18 cellular contexts compared by ENCODE assay signal in genomic region chr17:64398330-64398729, GRCh38. TPM values are rescaled to one million over a fixed set of nuclear protein-coding genes. Genes with fewer than 3 reads are reported as not detected.
DNase-seq lines count a peak whose midpoint lies in the region; ATAC-seq and TF ChIP-seq lines count a peak whose summit lies in the region.
"Had no signal": no experiment of that assay in that cellular context is flagged by ENCODE, and none has a peak within 500 bp of the region (broad histone marks: within the 10 kb centered on the region; RNA-seq: fewer than 3 reads in every experiment).

No MANE protein-coding gene starts in this region.

- DNase-seq in activated CD4-positive, alpha-beta T cell treated with anti-CD3 and anti-CD28 coated beads, Interleukin-2, amount 10 ng/mL, durations not matched to agents 24 days and 14 days: no peak
- DNase-seq in activated CD4-positive, alpha-beta T cell treated with anti-CD3 and anti-CD28 coated beads for 48 hours: no peak
- no peak for DNase-seq in HCT116 (ENCODE audit: low read depth, low spot score)
- no peak for DNase-seq in activated naive CD8-positive, alpha-beta T cell treated with anti-CD3 and anti-CD28 coated beads for 36 hours
- no peak for DNase-seq in nephron progenitor cell
- no peak for DNase-seq in MCF 10A (ENCODE audit: unreplicated experiment)
- DNase-seq in NCI-H774 (lab: John Stamatoyannopoulos, UW): no peak
- DNase-seq in AML-193 (lab: John Stamatoyannopoulos, UW): no peak
- DNase-seq: CD4-positive, alpha-beta memory T cell; effector memory CD4-positive, alpha-beta T cell; mammary epithelial cell; MG63; NCI-H187; NCI-H345; psoas muscle had no signal

- H3K4me1 Mint-ChIP-seq in activated CD4-positive, alpha-beta T cell treated with anti-CD3 and anti-CD28 coated beads, Interleukin-2, amount 10 ng/mL, durations not matched to agents 24 days and 14 days: peaks cover 33% of the 10 kb centered on the region
- peaks cover 59% of the 10 kb centered on the region for H3K4me1 Mint-ChIP-seq in activated naive CD8-positive, alpha-beta T cell treated with anti-CD3 and anti-CD28 coated beads for 36 hours
- peaks cover 6% of the 10 kb centered on the region for H3K4me1 Mint-ChIP-seq in nephron progenitor cell
- H3K4me1 Mint-ChIP-seq in MCF 10A (ENCODE audit: insufficient read depth, unreplicated experiment): peaks cover 5% of the 10 kb centered on the region

- no peaks in the 10 kb centered on the region for H3K79me2 ChIP-seq in HCT116 (ENCODE audit: insufficient read depth, low read length)

- no peak for TF ChIP-seq RAD21 in HCT116 (IDR thresholded peaks at IDR 0.05; ENCODE audit: low read depth)

- CTCF ChIA-PET in HCT116 (lab: Charles Lee) (interaction anchor here (1.0 to 1.1 kb wide), 2 partner anchors 20 to 77 kb away, joined by 3 read pairs; no protein-coding TSS in a partner anchor), MCF 10A (lab: Yijun Ruan, JAX) (interaction anchor here (0.5 to 1.3 kb wide), 4 partner anchors 21 to 92 kb away, joined by 3 to 4 read pairs (median 3); no protein-coding TSS in a partner anchor)

- H3K27me3 Mint-ChIP-seq in activated CD4-positive, alpha-beta T cell treated with anti-CD3 and anti-CD28 coated beads, Interleukin-2, amount 10 ng/mL, durations not matched to agents 24 days and 14 days: no peaks in the 10 kb centered on the region
- H3K27me3 Mint-ChIP-seq in activated naive CD8-positive, alpha-beta T cell treated with anti-CD3 and anti-CD28 coated beads for 36 hours: no peaks in the 10 kb centered on the region
- H3K27me3 Mint-ChIP-seq in nephron progenitor cell (ENCODE audit: low read depth, poor library complexity): peaks cover 2% of the 10 kb centered on the region
- H3K27me3 Mint-ChIP-seq in MCF 10A (ENCODE audit: insufficient read depth, unreplicated experiment): no peaks in the 10 kb centered on the region

- H3K9me3 ChIP-seq in HCT116 (ENCODE audit: control insufficient read depth in 1 of 2, insufficient read depth in 1 of 2, low read depth in 1 of 2, low read length in 2 of 2): no peaks in the 10 kb centered on the region
- H3K9me3 ChIP-seq: MG63, psoas muscle had no signal

- H3K36me3 ChIP-seq in HCT116 (ENCODE audit: control insufficient read depth in 1 of 2, insufficient read depth in 2 of 2, low read length in 2 of 2): no peaks in the 10 kb centered on the region
- H3K36me3 ChIP-seq: MG63 had no signal

- no peak overlapping the region for H3K4me3 ChIP-seq in HCT116 (replicated peaks in 1 of 2; ENCODE audit: low read depth in 1 of 2, low read length in 2 of 2)
- H3K4me3 ChIP-seq: MG63, psoas muscle had no signal

- BruUV-seq in HCT116 (replicated peaks; lab: Mats Ljungman, UMichigan) (no TSS peak), MCF 10A (replicated peaks; lab: Mats Ljungman, UMichigan) (no TSS peak)

- H3K9ac ChIP-seq in HCT116 (ENCODE audit: low read length): no peak overlapping the region

- no peak for TF ChIP-seq CTCF in HCT116 (IDR thresholded peaks at IDR 0.05 in 2 of 3, conservative IDR thresholded peaks at IDR 0.05 in 1 of 3; ENCODE audit: borderline replicate concordance in 1 of 3, insufficient read depth in 1 of 3, low read depth in 2 of 3, low read length in 2 of 3)
- no peak for TF ChIP-seq CTCF in nephron progenitor cell (IDR thresholded peaks at IDR 0.05)
- TF ChIP-seq CTCF in MCF 10A (IDR thresholded peaks at IDR 0.05; ENCODE audit: unreplicated experiment): no peak

- peak overlapping the region; percentile 38 for H3K4me3 Mint-ChIP-seq in activated CD4-positive, alpha-beta T cell treated with anti-CD3 and anti-CD28 coated beads, Interleukin-2, amount 10 ng/mL, durations not matched to agents 24 days and 14 days
- H3K4me3 Mint-ChIP-seq in activated naive CD8-positive, alpha-beta T cell treated with anti-CD3 and anti-CD28 coated beads for 36 hours: peak overlapping the region; percentile 83
- H3K4me3 Mint-ChIP-seq in nephron progenitor cell (no peak overlapping the region), MCF 10A (ENCODE audit: unreplicated experiment) (no peak overlapping the region)
- H3K4me3 Mint-ChIP-seq: CD4-positive, alpha-beta memory T cell had no signal

- no peaks in the 10 kb centered on the region for H3K27me3 ChIP-seq in HCT116 (ENCODE audit: insufficient read depth, low read length)
- H3K27me3 ChIP-seq: MG63 had no signal

- intact Hi-C loops in activated CD4-positive, alpha-beta T cell treated with anti-CD3 and anti-CD28 coated beads, Interleukin-2, amount 10 ng/mL, durations not matched to agents 24 days and 14 days (cut with micrococcal nuclease): no loop called here
- intact Hi-C loops in HCT116 (cut with micrococcal nuclease) (no loop called here), MCF 10A (cut with micrococcal nuclease) (no loop called here)

- no peaks in the 10 kb centered on the region for H3K9me2 ChIP-seq in HCT116 (ENCODE audit: insufficient read depth)

- H3K27ac Mint-ChIP-seq in activated CD4-positive, alpha-beta T cell treated with anti-CD3 and anti-CD28 coated beads, Interleukin-2, amount 10 ng/mL, durations not matched to agents 24 days and 14 days: no peak overlapping the region
- H3K27ac Mint-ChIP-seq in activated naive CD8-positive, alpha-beta T cell treated with anti-CD3 and anti-CD28 coated beads for 36 hours: peak overlapping the region; percentile 86
- peak overlapping the region; percentile 64 for H3K27ac Mint-ChIP-seq in nephron progenitor cell
- H3K27ac Mint-ChIP-seq in MCF 10A (ENCODE audit: low read depth, unreplicated experiment): no peak overlapping the region
- H3K27ac Mint-ChIP-seq: CD4-positive, alpha-beta memory T cell had no signal

- RAD21 ChIA-PET in HCT116 (lab: Charles Lee; ENCODE audit: low non-redundant PET in 1 of 2, low total read pairs in 2 of 2, uncharacterized antibody in 2 of 2, unreplicated experiment in 2 of 2): no interaction called here

- no peak overlapping the region for H3K27ac ChIP-seq in HCT116 (ENCODE audit: low read depth, low read length)
- H3K27ac ChIP-seq: psoas muscle had no signal

- POLR2A ChIA-PET in HCT116 (lab: Charles Lee): no interaction called here
- POLR2A ChIA-PET in MCF 10A (lab: Yijun Ruan, JAX): interaction anchor here (0.7 kb wide), 1 partner anchor 636 kb away, joined by 3 read pairs; no protein-coding TSS in a partner anchor

- no peaks in the 10 kb centered on the region for H4K20me1 ChIP-seq in HCT116 (ENCODE audit: insufficient read depth)

- ATAC-seq in HCT116: no peak
- ATAC-seq: psoas muscle had no signal

- H2AFZ ChIP-seq in HCT116 (ENCODE audit: low read depth, low read length, poor library complexity, severe bottlenecking): no peak overlapping the region

- no peak overlapping the region for H3K4me2 ChIP-seq in HCT116 (ENCODE audit: low read length)

- H3K36me3 Mint-ChIP-seq in activated CD4-positive, alpha-beta T cell treated with anti-CD3 and anti-CD28 coated beads, Interleukin-2, amount 10 ng/mL, durations not matched to agents 24 days and 14 days (ENCODE audit: low read depth): peaks cover 3% of the 10 kb centered on the region
- peaks cover 35% of the 10 kb centered on the region for H3K36me3 Mint-ChIP-seq in activated naive CD8-positive, alpha-beta T cell treated with anti-CD3 and anti-CD28 coated beads for 36 hours
- H3K36me3 Mint-ChIP-seq in nephron progenitor cell (ENCODE audit: low read depth): no peaks in the 10 kb centered on the region
- no peaks in the 10 kb centered on the region for H3K36me3 Mint-ChIP-seq in MCF 10A (ENCODE audit: insufficient read depth, unreplicated experiment)
- H3K36me3 Mint-ChIP-seq: CD4-positive, alpha-beta memory T cell had no signal

- TF ChIP-seq POLR2A in HCT116 (IDR thresholded peaks at IDR 0.05; ENCODE audit: borderline replicate concordance, extremely low read depth, insufficient read depth, insufficient read length): no peak

- peaks cover 3% of the 10 kb centered on the region for H3K9me3 Mint-ChIP-seq in activated CD4-positive, alpha-beta T cell treated with anti-CD3 and anti-CD28 coated beads, Interleukin-2, amount 10 ng/mL, durations not matched to agents 24 days and 14 days
- H3K9me3 Mint-ChIP-seq in activated naive CD8-positive, alpha-beta T cell treated with anti-CD3 and anti-CD28 coated beads for 36 hours: peaks cover 3% of the 10 kb centered on the region
- H3K9me3 Mint-ChIP-seq in nephron progenitor cell (peaks cover 9% of the 10 kb centered on the region), MCF 10A (ENCODE audit: unreplicated experiment) (no peaks in the 10 kb centered on the region)

- peaks cover 11 to 21% of the 10 kb centered on the region in 2 experiments for H3K4me1 ChIP-seq in HCT116 (ENCODE audit: control insufficient read depth in 1 of 2, insufficient read depth in 2 of 2, low read length in 2 of 2)
- H3K4me1 ChIP-seq: psoas muscle had no signal

TF ChIP-seq in HCT116, 20 proteins besides CTCF, POLR2A, EP300 and RAD21:
- TF ChIP-seq ZBTB33 (IDR thresholded peaks at IDR 0.05; ENCODE audit: extremely low read depth, insufficient replicate concordance, low read length) (no peak), ZFX (IDR thresholded peaks at IDR 0.05) (0 out of 2 replicates have a peak, but pooled peaks have one; percentile 7)

RNA-seq across cellular contexts. Expression of gene PECAM1, which starts 7.7 kb away (rescaled TPM):
- total RNA-seq in activated CD4-positive, alpha-beta T cell treated with anti-CD3 and anti-CD28 coated beads, Interleukin-2, amount 10 ng/mL, durations not matched to agents 24 days and 14 days: 4.9 and 6.8 TPM in 2 replicates
- total RNA-seq in HCT116 (2021; ENCODE audit: unreplicated experiment) (0.42 TPM), MCF 10A (2022) (0.12 and 0.23 TPM in 2 replicates)
- 0.01 and 0.06 TPM in 2 replicates for polyA plus RNA-seq in HCT116 (2012)
- 10 to 100 TPM; 35.6 to 37.6 TPM for total RNA-seq in activated naive CD8-positive, alpha-beta T cell treated with anti-CD3 and anti-CD28 coated beads for 36 hours
- total RNA-seq: A172 had no signal
- polyA plus RNA-seq: neural cell had no signal

RNA-seq across cellular contexts. Expression of gene MILR1, which starts 50.6 kb away (rescaled TPM):
- total RNA-seq in activated CD4-positive, alpha-beta T cell treated with anti-CD3 and anti-CD28 coated beads, Interleukin-2, amount 10 ng/mL, durations not matched to agents 24 days and 14 days: 0.28 TPM in 1 of 2 replicates, not detected in the other
- 3.8 TPM for total RNA-seq in HCT116 (2021; ENCODE audit: unreplicated experiment)
- 2.5 and 4.0 TPM in 2 replicates for polyA plus RNA-seq in HCT116 (2012)
- under 1 TPM; 0.49 to 0.68 TPM for total RNA-seq in activated naive CD8-positive, alpha-beta T cell treated with anti-CD3 and anti-CD28 coated beads for 36 hours
- total RNA-seq in MCF 10A (2022): 9.8 and 15.8 TPM in 2 replicates
- polyA plus RNA-seq: CD4-positive, alpha-beta memory T cell; keratinocyte; neural cell had no signal

Comparison
In these comparisons a context has a peak if more than half of its experiments do, and no peak if none do; other contexts are left out.
1. H3K27ac Mint-ChIP-seq: peak in activated naive CD8-positive, alpha-beta T cell treated with anti-CD3 and anti-CD28 coated beads for 36 hours (single experiment) and nephron progenitor cell (single experiment); none in activated CD4-positive, alpha-beta T cell treated with anti-CD3 and anti-CD28 coated beads, Interleukin-2, amount 10 ng/mL, durations not matched to agents 24 days and 14 days (single experiment) and MCF 10A (single experiment).
2. H3K4me3 Mint-ChIP-seq: peak in activated CD4-positive, alpha-beta T cell treated with anti-CD3 and anti-CD28 coated beads, Interleukin-2, amount 10 ng/mL, durations not matched to agents 24 days and 14 days (single experiment) and activated naive CD8-positive, alpha-beta T cell treated with anti-CD3 and anti-CD28 coated beads for 36 hours (single experiment); none in nephron progenitor cell (single experiment) and MCF 10A (single experiment).